24 cellular contexts compared by ENCODE assay signal in genomic region chr1:111359376-111359775, GRCh38.
"Had no signal": no experiment of that assay in that cellular context is flagged by ENCODE, and none has a peak within 500 bp of the region (broad histone marks: within the 10 kb centered on the region; RNA-seq: fewer than 3 reads in every experiment).

No MANE protein-coding gene starts in this region.

- H3K27me3 ChIP-seq: right atrium auricular region, sigmoid colon, testis, tibial nerve had no signal

- DNase-seq: cortex of kidney; dorsolateral prefrontal cortex; effector CD8-positive, alpha-beta T cell; esophagus squamous epithelium; foreskin fibroblast; head of caudate nucleus; hypothalamus; islet precursor cell; mammary epithelial cell; mucosa of descending colon; naive thymus-derived CD8-positive, alpha-beta T cell; posterior cingulate gyrus; sigmoid colon; stimulated activated CD4-positive, alpha-beta T cell treated with anti-CD3 and anti-CD28 coated beads, Interleukin-2, amount 100 ng/mL, for 24 hours; stimulated activated CD4-positive, alpha-beta T cell treated with anti-CD3 and anti-CD28 coated beads, Interleukin-4, amount 100 ng/mL, for 4 hours; stimulated activated naive B cell treated with anti-CD40 and anti-IgM and Interleukin-4, amounts not matched to agents 10 μg/mL and 1 μg/mL and 100 μg/mL, for 72 hours; stimulated activated naive CD8-positive, alpha-beta T cell treated with anti-CD3 and anti-CD28 coated beads, Interleukin-15, amount 100 ng/mL, for 72 hours; testis had no signal

- H3K9me3 Mint-ChIP-seq: naive thymus-derived CD8-positive, alpha-beta T cell; stimulated activated naive CD8-positive, alpha-beta T cell treated with anti-CD3 and anti-CD28 coated beads, Interleukin-15, amount 100 ng/mL, for 72 hours had no signal

- H3K4me1 ChIP-seq: esophagus squamous epithelium, right atrium auricular region, sigmoid colon, tibial nerve had no signal

- H3K4me1 Mint-ChIP-seq: stimulated activated naive B cell treated with anti-CD40 and anti-IgM and Interleukin-4, amounts not matched to agents 10 μg/mL and 1 μg/mL and 100 μg/mL, for 72 hours had no signal

- FAIRE-seq: endometrium, urothelium cell line had no signal

- H3K27ac Mint-ChIP-seq: naive thymus-derived CD8-positive, alpha-beta T cell; stimulated activated naive B cell treated with anti-CD40 and anti-IgM and Interleukin-4, amounts not matched to agents 10 μg/mL and 1 μg/mL and 100 μg/mL, for 72 hours; stimulated activated naive CD8-positive, alpha-beta T cell treated with anti-CD3 and anti-CD28 coated beads, Interleukin-15, amount 100 ng/mL, for 72 hours had no signal

- H3K27ac ChIP-seq: dorsolateral prefrontal cortex, esophagus squamous epithelium, right atrium auricular region, sigmoid colon, skin epidermis, testis, tibial nerve had no signal

- H3K9me3 ChIP-seq: esophagus squamous epithelium, mucosa of descending colon, right atrium auricular region, sigmoid colon, testis, tibial nerve had no signal

- H3K36me3 Mint-ChIP-seq: naive thymus-derived CD8-positive, alpha-beta T cell; stimulated activated naive B cell treated with anti-CD40 and anti-IgM and Interleukin-4, amounts not matched to agents 10 μg/mL and 1 μg/mL and 100 μg/mL, for 72 hours had no signal

- ATAC-seq: left lobe of liver; mucosa of descending colon; naive thymus-derived CD8-positive, alpha-beta T cell; stimulated activated naive B cell treated with anti-CD40 and anti-IgM and Interleukin-4, amounts not matched to agents 10 μg/mL and 1 μg/mL and 100 μg/mL, for 72 hours; stimulated activated naive CD8-positive, alpha-beta T cell treated with anti-CD3 and anti-CD28 coated beads, Interleukin-15, amount 100 ng/mL, for 72 hours had no signal

- H3K36me3 ChIP-seq: esophagus squamous epithelium, right atrium auricular region, sigmoid colon, tibial nerve had no signal

- H3K4me3 Mint-ChIP-seq: naive thymus-derived CD8-positive, alpha-beta T cell; stimulated activated naive B cell treated with anti-CD40 and anti-IgM and Interleukin-4, amounts not matched to agents 10 μg/mL and 1 μg/mL and 100 μg/mL, for 72 hours; stimulated activated naive CD8-positive, alpha-beta T cell treated with anti-CD3 and anti-CD28 coated beads, Interleukin-15, amount 100 ng/mL, for 72 hours had no signal

- H3K4me3 ChIP-seq: dorsolateral prefrontal cortex, esophagus squamous epithelium, mucosa of descending colon, right atrium auricular region, sigmoid colon, skin epidermis, testis, tibial nerve had no signal
